ENCODE assay signal across 13 cellular contexts in genomic region chr10:5532231-5532605, GRCh38. TPM values are rescaled to one million over a fixed set of nuclear protein-coding genes. Genes with fewer than 3 reads are reported as not detected.
"Had no signal": no experiment of that assay in that cellular context is flagged by ENCODE, and none has a peak within 500 bp of the region (broad histone marks: within the 10 kb centered on the region; RNA-seq: fewer than 3 reads in every experiment).

No MANE protein-coding gene starts in this region.

- H3K4me3 Mint-ChIP-seq: activated naive CD8-positive, alpha-beta T cell treated with anti-CD3 and anti-CD28 coated beads for 36 hours; dendritic cell treated with granulocyte-macrophage colony-stimulating factor and Interleukin-4, amounts not matched to agents 40 ng/mL and 50 ng/mL, for 4 days; type B pancreatic cell had no signal

- H3K9me3 Mint-ChIP-seq: activated naive CD8-positive, alpha-beta T cell treated with anti-CD3 and anti-CD28 coated beads for 36 hours; dendritic cell treated with granulocyte-macrophage colony-stimulating factor and Interleukin-4, amounts not matched to agents 40 ng/mL and 50 ng/mL, for 4 days; type B pancreatic cell had no signal

- DNase-seq: activated naive CD8-positive, alpha-beta T cell treated with anti-CD3 and anti-CD28 coated beads for 36 hours; activated T-cell treated with anti-CD3 and anti-CD28 coated beads, Interleukin-2, amount 50 U/mL, for 1 hour; amygdala; cerebellar nuclear complex; hippocampal formation; kidney glomerular epithelial cell; stimulated activated CD4-positive, alpha-beta T cell treated with anti-CD3 and anti-CD28 coated beads, Interleukin-4, amount 100 ng/mL, for 24 hours; stimulated activated naive CD4-positive, alpha-beta T cell had no signal

- H3K36me3 Mint-ChIP-seq: activated naive CD8-positive, alpha-beta T cell treated with anti-CD3 and anti-CD28 coated beads for 36 hours; type B pancreatic cell had no signal

- H3K4me1 Mint-ChIP-seq: activated naive CD8-positive, alpha-beta T cell treated with anti-CD3 and anti-CD28 coated beads for 36 hours had no signal

- H3K27ac Mint-ChIP-seq: activated naive CD8-positive, alpha-beta T cell treated with anti-CD3 and anti-CD28 coated beads for 36 hours; dendritic cell treated with granulocyte-macrophage colony-stimulating factor and Interleukin-4, amounts not matched to agents 40 ng/mL and 50 ng/mL, for 4 days; type B pancreatic cell had no signal

- H3K27me3 Mint-ChIP-seq: activated naive CD8-positive, alpha-beta T cell treated with anti-CD3 and anti-CD28 coated beads for 36 hours; type B pancreatic cell had no signal

RNA-seq across cellular contexts. Expression of gene CALML3, which starts 7.5 kb away (rescaled TPM):
- total RNA-seq: activated naive CD8-positive, alpha-beta T cell treated with anti-CD3 and anti-CD28 coated beads for 36 hours; glomerular endothelial cell; liver; subcutaneous adipose tissue had no signal
- polyA plus RNA-seq: liver had no signal

RNA-seq across cellular contexts. Expression of gene CALML5, which starts 32.8 kb away (rescaled TPM):
- total RNA-seq: activated naive CD8-positive, alpha-beta T cell treated with anti-CD3 and anti-CD28 coated beads for 36 hours; glomerular endothelial cell; liver; subcutaneous adipose tissue had no signal
- polyA plus RNA-seq: liver had no signal
